8 cellular contexts compared by ENCODE assay signal in the genomic region with DNA sequence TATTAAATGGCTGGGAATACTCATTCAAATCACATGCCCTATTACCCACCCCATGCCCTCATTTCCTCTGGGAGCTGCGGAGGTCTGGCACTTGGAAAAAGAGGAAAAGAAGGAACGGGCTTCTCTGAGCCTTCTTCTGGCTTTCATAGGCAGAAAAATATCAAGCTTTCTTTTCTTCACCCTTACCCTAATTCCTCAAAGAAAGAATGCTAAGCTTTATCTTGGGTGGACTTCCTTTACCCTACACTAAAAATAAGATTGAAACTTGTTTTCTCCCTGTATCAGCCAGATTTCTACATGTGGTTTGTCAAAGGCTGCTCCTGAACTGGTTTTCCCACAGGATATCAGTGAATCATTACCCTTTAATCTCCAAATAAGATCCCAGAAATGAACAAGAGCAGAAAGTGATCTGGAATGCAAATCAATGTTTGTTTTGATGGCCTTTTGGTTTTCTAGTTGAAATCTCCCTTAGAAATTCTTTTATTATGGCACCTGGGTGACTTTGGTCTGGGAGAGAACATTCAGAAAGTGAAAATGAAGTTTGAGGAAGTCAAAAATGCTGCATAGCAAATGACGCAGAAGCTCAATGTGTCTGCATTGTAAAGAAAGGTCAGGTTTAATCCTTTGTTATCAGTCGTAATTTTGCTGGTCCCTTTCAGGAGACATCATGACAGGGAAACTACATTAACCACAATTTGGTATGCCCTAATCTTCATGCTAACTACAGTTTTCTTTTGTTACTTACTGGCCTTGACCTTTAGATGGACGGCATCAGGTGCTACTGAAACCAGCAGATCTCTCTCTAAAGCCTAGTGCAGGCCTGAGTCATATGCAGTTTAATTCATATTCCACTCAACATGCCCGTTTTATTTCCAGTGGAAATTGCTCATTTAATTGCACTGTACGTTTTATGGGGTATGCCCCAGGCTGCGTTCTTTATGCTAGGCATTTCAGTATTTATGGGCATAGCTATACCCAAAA. TPM values are rescaled to one million over a fixed set of nuclear protein-coding genes. Genes with fewer than 3 reads are reported as not detected.
A peak's percentile ranks its signal among the peaks of the same experiment; 100 is the strongest.
DNase-seq lines count a peak whose midpoint lies in the region; ATAC-seq and TF ChIP-seq lines count a peak whose summit lies in the region.

No MANE protein-coding gene starts in this region.

- no peak overlapping the region for H3K4me3 Mint-ChIP-seq in Calu3 (ENCODE audit: low read depth, unreplicated experiment)
- H3K4me3 Mint-ChIP-seq in natural killer cell treated with Interleukin-12 subunit alpha and Interleukin-12 subunit beta and Interleukin-15 and Interleukin-18, amount 100 ng/mL, for 72 hours = peak overlapping the region; percentile 78

- no peaks in the 10 kb centered on the region for H3K9me3 Mint-ChIP-seq in Calu3 (ENCODE audit: low read depth, unreplicated experiment)
- no peaks in the 10 kb centered on the region for H3K9me3 Mint-ChIP-seq in natural killer cell treated with Interleukin-12 subunit alpha and Interleukin-12 subunit beta and Interleukin-15 and Interleukin-18, amount 100 ng/mL, for 72 hours

- H3K27me3 Mint-ChIP-seq in Calu3 (ENCODE audit: unreplicated experiment) = no peaks in the 10 kb centered on the region
- no peaks in the 10 kb centered on the region for H3K27me3 Mint-ChIP-seq in natural killer cell treated with Interleukin-12 subunit alpha and Interleukin-12 subunit beta and Interleukin-15 and Interleukin-18, amount 100 ng/mL, for 72 hours

- no peak overlapping the region for H3K27ac Mint-ChIP-seq in Calu3 (ENCODE audit: unreplicated experiment)
- H3K27ac Mint-ChIP-seq in natural killer cell treated with Interleukin-12 subunit alpha and Interleukin-12 subunit beta and Interleukin-15 and Interleukin-18, amount 100 ng/mL, for 72 hours = peak overlapping the region in 1 of 2 donors; percentile 48

- peaks cover 61% of the 10 kb centered on the region for H3K4me1 Mint-ChIP-seq in Calu3 (ENCODE audit: low read depth, unreplicated experiment)
- H3K4me1 Mint-ChIP-seq in natural killer cell treated with Interleukin-12 subunit alpha and Interleukin-12 subunit beta and Interleukin-15 and Interleukin-18, amount 100 ng/mL, for 72 hours (ENCODE audit: low read depth in 2 of 2) = peaks cover 16 to 22% of the 10 kb centered on the region in 2 donors

- intact Hi-C loops in Calu3 (cut with micrococcal nuclease; ENCODE audit: unreplicated experiment) = loop anchor here (5.0 to 10.0 kb wide), 3 partner anchors 99 to 589 kb away; a partner anchor contains a TSS

- no peaks in the 10 kb centered on the region for H3K36me3 ChIP-seq in SK-N-MC (ENCODE audit: insufficient read depth, low read length)

- peak; percentile 47 for ATAC-seq in HG03175 (IDR thresholded peaks at IDR 0.05; ENCODE audit: unreplicated experiment)
- peak; percentile 46 to 51 for ATAC-seq in natural killer cell treated with Interleukin-12 subunit alpha and Interleukin-12 subunit beta and Interleukin-15 and Interleukin-18, amount 100 ng/mL, for 72 hours

- no peak overlapping the region for H3K9ac ChIP-seq in SK-N-MC (ENCODE audit: insufficient read length)

- CTCF ChIA-PET in Calu3 (lab: Charles Lee) = interaction anchor here (0.6 to 3.5 kb wide), 11 partner anchors 10 to 534 kb away, joined by 3 to 42 read pairs (median 4); a partner anchor contains a TSS

- H3K4me3 ChIP-seq in SK-N-MC (peak overlapping the region; percentile 0; the same call in 1 of the 2 replicates), epithelial cell of proximal tubule (ENCODE audit: low read depth, low read length) (peak overlapping the region; percentile 43)

- H3K9me3 ChIP-seq in SK-N-MC (ENCODE audit: low read depth, low read length) = no peaks in the 10 kb centered on the region

- DNase-seq in Calu3 = no peak
- peak; percentile 15 for DNase-seq in GM19238 (ENCODE audit: insufficient read length, low spot score)
- DNase-seq in SK-N-MC (ENCODE audit: low read depth, low spot score) = no peak
- DNase-seq in epithelial cell of proximal tubule (ENCODE audit: low read depth) = no peak
- DNase-seq in natural killer cell treated with Interleukin-12 subunit alpha and Interleukin-12 subunit beta and Interleukin-15 and Interleukin-18, amount 100 ng/mL, for 72 hours (ENCODE audit: low spot score) = no peak
- no peak for DNase-seq in NCI-H128 (lab: John Stamatoyannopoulos, UW; ENCODE audit: unreplicated experiment)
- DNase-seq in activated CD4-positive, alpha-beta T cell treated with anti-CD3 and anti-CD28 coated beads, Interleukin-2, amount 50 U/mL, for 4 hours = no peak

- peaks cover 5% of the 10 kb centered on the region for H3K36me3 Mint-ChIP-seq in Calu3 (ENCODE audit: insufficient read depth, unreplicated experiment)
- H3K36me3 Mint-ChIP-seq in natural killer cell treated with Interleukin-12 subunit alpha and Interleukin-12 subunit beta and Interleukin-15 and Interleukin-18, amount 100 ng/mL, for 72 hours = no peaks in the 10 kb centered on the region

- BruUV-seq in Calu3 (replicated peaks; lab: Mats Ljungman, UMichigan) = TSS peak; percentile 70

- H3K27ac ChIP-seq in SK-N-MC = peak overlapping the region; percentile 54

- TF ChIP-seq CTCF in Calu3 (IDR thresholded peaks at IDR 0.05; ENCODE audit: unreplicated experiment) (no peak), epithelial cell of proximal tubule (conservative IDR thresholded peaks at IDR 0.05; ENCODE audit: low read depth, low read length) (no peak)

RNA-seq across cellular contexts. Expression of a gene that starts 46.6 kb away (rescaled TPM):
- total RNA-seq in Calu3 (2022) (212 and 234 TPM in 2 replicates), epithelial cell of proximal tubule (48.6 and 64.4 TPM in 2 replicates)
- total RNA-seq in natural killer cell treated with Interleukin-12 subunit alpha and Interleukin-12 subunit beta and Interleukin-15 and Interleukin-18, amount 100 ng/mL, for 72 hours = 100 to 1,000 TPM; 170 to 282 TPM
